15 cellular contexts compared by ENCODE assay signal in genomic region chr2:206353685-206354084, GRCh38.
DNase-seq lines count a peak whose midpoint lies in the region; ATAC-seq and TF ChIP-seq lines count a peak whose summit lies in the region.
"Had no signal": no experiment of that assay in that cellular context is flagged by ENCODE, and none has a peak within 500 bp of the region (broad histone marks: within the 10 kb centered on the region; RNA-seq: fewer than 3 reads in every experiment).

No MANE protein-coding gene starts in this region.

- H2BK120ac ChIP-seq in H9 (ENCODE audit: low read depth, low read length, poor library complexity, severe bottlenecking): no peak overlapping the region

- no peak overlapping the region for H3K4me3 ChIP-seq in GM12865 (ENCODE audit: low read depth, low read length)
- no peak overlapping the region for H3K4me3 ChIP-seq in KMS-11 (IDR thresholded peaks at IDR 0.05; ENCODE audit: insufficient read depth, low read depth, low read length)
- H3K4me3 ChIP-seq: SJSA1 had no signal

- TF ChIP-seq CTCF in GM12865 (IDR thresholded peaks at IDR 0.05; ENCODE audit: insufficient read depth, low read depth, low read length, missing control alignments) (peak; percentile 4), KMS-11 (conservative IDR thresholded peaks at IDR 0.05; ENCODE audit: low read depth, low read length) (peak; percentile 45), H9 (conservative IDR thresholded peaks at IDR 0.05) (no peak)
- TF ChIP-seq CTCF in CD4-positive, alpha-beta T cell (IDR thresholded peaks at IDR 0.05): no peak

- no peaks in the 10 kb centered on the region for H3K36me3 ChIP-seq in KMS-11 (ENCODE audit: insufficient read depth)
- H3K36me3 ChIP-seq: SJSA1 had no signal

- no peak overlapping the region for H2BK5ac ChIP-seq in H9 (ENCODE audit: insufficient read length, low read length)

- no peak overlapping the region for H4K91ac ChIP-seq in H9 (ENCODE audit: insufficient read length, low read depth, low read length)

- H3K4me3 Mint-ChIP-seq in CD4-positive, alpha-beta T cell: no peak overlapping the region
- H3K4me3 Mint-ChIP-seq in H9: no peak overlapping the region

- H3T11ph ChIP-seq in H9 (ENCODE audit: low read length): no peak overlapping the region

- no peak overlapping the region for H3K27ac Mint-ChIP-seq in CD4-positive, alpha-beta T cell
- no peak overlapping the region for H3K27ac Mint-ChIP-seq in H9

- no peak overlapping the region for H3K23ac ChIP-seq in H9 (ENCODE audit: insufficient read length, low read depth, low read length)

- POLR2A ChIA-PET in CD4-positive, alpha-beta T cell (lab: Charles Lee): no interaction called here

- H3K9ac ChIP-seq in KMS-11 (peak overlapping the region; percentile 22; the same call in 1 of the 2 replicates), H9 (ENCODE audit: extremely low read depth, insufficient read length, low read length) (no peak overlapping the region)

- H3K4ac ChIP-seq in H9 (ENCODE audit: low read depth, low read length): no peak overlapping the region

- peak overlapping the region; percentile 46 for H3K27ac ChIP-seq in KMS-11
- H3K27ac ChIP-seq in CD4-positive, alpha-beta T cell (ENCODE audit: low read depth, low read length): no peak overlapping the region
- no peak overlapping the region for H3K27ac ChIP-seq in H9 (ENCODE audit: insufficient read length, low read depth, low read length)
- H3K27ac ChIP-seq: SJSA1 had no signal

- H2BK15ac ChIP-seq in H9 (ENCODE audit: low read depth, low read length): no peak overlapping the region

- H3K18ac ChIP-seq in H9 (ENCODE audit: insufficient read length, low read depth, low read length): no peak overlapping the region

- H4K8ac ChIP-seq in H9 (replicated peaks; ENCODE audit: insufficient read length, low read depth, low read length): no peak overlapping the region

- no peaks in the 10 kb centered on the region for H3K79me1 ChIP-seq in H9 (ENCODE audit: insufficient read depth, low read depth, low read length, poor library complexity, severe bottlenecking)

- H2BK20ac ChIP-seq in H9 (ENCODE audit: low read depth, low read length, poor library complexity, severe bottlenecking): no peak overlapping the region

- peaks cover 5% of the 10 kb centered on the region for H3K9me3 Mint-ChIP-seq in CD4-positive, alpha-beta T cell
- peaks cover 29 to 31% of the 10 kb centered on the region in 2 experiments for H3K9me3 Mint-ChIP-seq in H9

- peaks cover 30% of the 10 kb centered on the region for H3K4me1 ChIP-seq in KMS-11 (ENCODE audit: low read depth, poor library complexity, severe bottlenecking)
- no peaks in the 10 kb centered on the region for H3K4me1 ChIP-seq in H9 (ENCODE audit: insufficient read depth, low read length)
- H3K4me1 ChIP-seq: SJSA1 had no signal

- no peak overlapping the region for H3K56ac ChIP-seq in H9 (ENCODE audit: insufficient read length, low read depth, low read length)

- H3K23me2 ChIP-seq in H9 (ENCODE audit: insufficient read length, low read depth, low read length, poor library complexity, severe bottlenecking): no peaks in the 10 kb centered on the region

- ATAC-seq in GM19467 (IDR thresholded peaks at IDR 0.05; ENCODE audit: unreplicated experiment) (peak; percentile 56), HG03354 (IDR thresholded peaks at IDR 0.05; ENCODE audit: poor library complexity, severe bottlenecking, unreplicated experiment) (no peak)
- ATAC-seq in CD4-positive, alpha-beta T cell (ENCODE audit: poor library complexity): no peak

- no peak overlapping the region for H3K14ac ChIP-seq in H9 (ENCODE audit: insufficient read depth, low read length)

- WGBS in H9 (ENCODE audit: extremely low coverage, insufficient read length, low lambda C conversion rate): no CpG with 5 or more reads among the region's 1 CpG

- intact Hi-C loops in CD4-positive, alpha-beta T cell (cut with DNase I, micrococcal nuclease): no loop called here

- H3K9me3 ChIP-seq in CD4-positive, alpha-beta T cell (ENCODE audit: control insufficient read depth, low read length): no peaks in the 10 kb centered on the region
- H3K9me3 ChIP-seq in H9 (ENCODE audit: control insufficient read depth, low read depth, low read length): no peaks in the 10 kb centered on the region
- H3K9me3 ChIP-seq: SJSA1 had no signal

- CTCF ChIA-PET in CD4-positive, alpha-beta T cell (lab: Charles Lee): no interaction called here

- H2AFZ ChIP-seq in KMS-11 (ENCODE audit: low read depth) (peak overlapping the region; percentile 28; the same call in 1 of the 2 replicates), H9 (ENCODE audit: low read length) (no peak overlapping the region)

- DNase-seq in GM12865 (ENCODE audit: low read depth) (peak; percentile 35), dermis blood vessel endothelial cell (peak; percentile 4), H9 (no peak)
- DNase-seq in CD4-positive, alpha-beta T cell: no peak
- no peak for DNase-seq in activated CD4-positive, alpha-beta T cell treated with anti-CD3 and anti-CD28 coated beads, Interleukin-2, amount 50 U/mL, for 48 hours
- DNase-seq: activated CD8-positive, alpha-beta memory T cell treated with anti-CD3 and anti-CD28 coated beads, Interleukin-2, amount 50 U/mL, for 4 hours; C1 segment of cervical spinal cord; NCI-H1105 treated with DMSO at 0.1 percent for 48 hours; NCI-H69; nucleus accumbens; small intestine had no signal

- H3K36me3 Mint-ChIP-seq in CD4-positive, alpha-beta T cell (ENCODE audit: low read depth): no peaks in the 10 kb centered on the region
- H3K36me3 Mint-ChIP-seq in H9 (ENCODE audit: insufficient read depth in 1 of 3, low read depth in 3 of 3): peaks cover 5 to 32% (median 6%) of the 10 kb centered on the region in 3 experiments

- H3K79me2 ChIP-seq in KMS-11 (ENCODE audit: insufficient read depth, low read depth) (no peaks in the 10 kb centered on the region), H9 (ENCODE audit: insufficient read depth, low read length) (no peaks in the 10 kb centered on the region)

- H3K4me1 Mint-ChIP-seq in CD4-positive, alpha-beta T cell (ENCODE audit: low read depth): no peaks in the 10 kb centered on the region
- no peaks in the 10 kb centered on the region for H3K4me1 Mint-ChIP-seq in H9

- H4K20me1 ChIP-seq in KMS-11 (ENCODE audit: insufficient read depth) (no peaks in the 10 kb centered on the region), H9 (ENCODE audit: control insufficient read depth, insufficient read depth, insufficient read length) (no peaks in the 10 kb centered on the region)

- no peak overlapping the region for H2BK12ac ChIP-seq in H9 (ENCODE audit: insufficient read length, low read depth, low read length)

- no peak overlapping the region for H2AK5ac ChIP-seq in H9 (ENCODE audit: insufficient read length, low read length)

- H3K27me3 ChIP-seq in KMS-11 (ENCODE audit: insufficient read depth, low read depth): no peaks in the 10 kb centered on the region; the same call in 1 of the 2 replicates
- H3K27me3 ChIP-seq in CD4-positive, alpha-beta T cell (ENCODE audit: control insufficient read depth, insufficient read depth, low read length): no peaks in the 10 kb centered on the region
- no peaks in the 10 kb centered on the region for H3K27me3 ChIP-seq in H9 (ENCODE audit: insufficient read depth, low read length)
- H3K27me3 ChIP-seq: SJSA1 had no signal

- H3K4me2 ChIP-seq in KMS-11 (peak overlapping the region; percentile 31), H9 (ENCODE audit: insufficient read depth, insufficient read length, low read length) (no peak overlapping the region)

- H3K27me3 Mint-ChIP-seq in CD4-positive, alpha-beta T cell: no peaks in the 10 kb centered on the region
- H3K27me3 Mint-ChIP-seq in H9 (ENCODE audit: low read depth): peaks cover 2% of the 10 kb centered on the region; the same call in 1 of the 2 replicates

- H4K5ac ChIP-seq in H9 (ENCODE audit: insufficient read length, low read depth, low read length): no peak overlapping the region

Comparison
In these comparisons a context has a peak if more than half of its experiments do, and no peak if none do; other contexts are left out.
1. DNase-seq: peak in GM12865 (single experiment) and dermis blood vessel endothelial cell (single experiment); none in CD4-positive, alpha-beta T cell (0 of 10), H9 (single experiment) and activated CD4-positive, alpha-beta T cell treated with anti-CD3 and anti-CD28 coated beads, Interleukin-2, amount 50 U/mL, for 48 hours (0 of 2).
2. CTCF ChIP-seq: peak in GM12865 (single experiment) and KMS-11 (single experiment); none in CD4-positive, alpha-beta T cell (single experiment) and H9 (single experiment).